ENCODE assay signal across 1 cellular context in genomic region chr6:108211676-108212075, GRCh38.
TF ChIP-seq lines count a peak whose summit lies in the region.

No MANE protein-coding gene starts in this region.

TF ChIP-seq in HCT116, 20 proteins besides CTCF, POLR2A, EP300 and RAD21:
- TF ChIP-seq, protein P1, sequence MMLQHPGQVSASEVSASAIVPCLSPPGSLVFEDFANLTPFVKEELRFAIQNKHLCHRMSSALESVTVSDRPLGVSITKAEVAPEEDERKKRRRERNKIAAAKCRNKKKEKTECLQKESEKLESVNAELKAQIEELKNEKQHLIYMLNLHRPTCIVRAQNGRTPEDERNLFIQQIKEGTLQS (IDR thresholded peaks at IDR 0.05): no peak
- TF ChIP-seq ZNF274 (IDR thresholded peaks at IDR 0.05; ENCODE audit: low read depth, low read length) (no peak), TCF7L2 (IDR thresholded peaks at IDR 0.05; ENCODE audit: borderline replicate concordance, extremely low read depth, insufficient read depth, insufficient read length) (no peak), POLR2AphosphoS5 (IDR thresholded peaks at IDR 0.05; ENCODE audit: low read depth, low read length) (no peak), ELF1 (IDR thresholded peaks at IDR 0.05; ENCODE audit: borderline replicate concordance, low read depth) (no peak), JUND (IDR thresholded peaks at IDR 0.05) (no peak), MAX (IDR thresholded peaks at IDR 0.05) (no peak), ZFX (IDR thresholded peaks at IDR 0.05) (no peak), CBX3 (IDR thresholded peaks at IDR 0.05; ENCODE audit: low read depth) (no peak), EZH2phosphoT487 (IDR thresholded peaks at IDR 0.05; ENCODE audit: borderline replicate concordance) (no peak), FOSL1 (IDR thresholded peaks at IDR 0.05; ENCODE audit: low read depth) (no peak), YY1 (IDR thresholded peaks at IDR 0.05; ENCODE audit: extremely low read depth, insufficient replicate concordance, low read depth, low read length) (no peak), CEBPB (IDR thresholded peaks at IDR 0.05; ENCODE audit: low read depth) (no peak), SRF (IDR thresholded peaks at IDR 0.05; ENCODE audit: low read depth) (no peak), EZH2 (IDR thresholded peaks at IDR 0.05) (no peak), SIN3A (IDR thresholded peaks at IDR 0.05; ENCODE audit: low read depth) (no peak), EGR1 (IDR thresholded peaks at IDR 0.05; ENCODE audit: low read depth) (no peak)
- TF ChIP-seq, protein P2, sequence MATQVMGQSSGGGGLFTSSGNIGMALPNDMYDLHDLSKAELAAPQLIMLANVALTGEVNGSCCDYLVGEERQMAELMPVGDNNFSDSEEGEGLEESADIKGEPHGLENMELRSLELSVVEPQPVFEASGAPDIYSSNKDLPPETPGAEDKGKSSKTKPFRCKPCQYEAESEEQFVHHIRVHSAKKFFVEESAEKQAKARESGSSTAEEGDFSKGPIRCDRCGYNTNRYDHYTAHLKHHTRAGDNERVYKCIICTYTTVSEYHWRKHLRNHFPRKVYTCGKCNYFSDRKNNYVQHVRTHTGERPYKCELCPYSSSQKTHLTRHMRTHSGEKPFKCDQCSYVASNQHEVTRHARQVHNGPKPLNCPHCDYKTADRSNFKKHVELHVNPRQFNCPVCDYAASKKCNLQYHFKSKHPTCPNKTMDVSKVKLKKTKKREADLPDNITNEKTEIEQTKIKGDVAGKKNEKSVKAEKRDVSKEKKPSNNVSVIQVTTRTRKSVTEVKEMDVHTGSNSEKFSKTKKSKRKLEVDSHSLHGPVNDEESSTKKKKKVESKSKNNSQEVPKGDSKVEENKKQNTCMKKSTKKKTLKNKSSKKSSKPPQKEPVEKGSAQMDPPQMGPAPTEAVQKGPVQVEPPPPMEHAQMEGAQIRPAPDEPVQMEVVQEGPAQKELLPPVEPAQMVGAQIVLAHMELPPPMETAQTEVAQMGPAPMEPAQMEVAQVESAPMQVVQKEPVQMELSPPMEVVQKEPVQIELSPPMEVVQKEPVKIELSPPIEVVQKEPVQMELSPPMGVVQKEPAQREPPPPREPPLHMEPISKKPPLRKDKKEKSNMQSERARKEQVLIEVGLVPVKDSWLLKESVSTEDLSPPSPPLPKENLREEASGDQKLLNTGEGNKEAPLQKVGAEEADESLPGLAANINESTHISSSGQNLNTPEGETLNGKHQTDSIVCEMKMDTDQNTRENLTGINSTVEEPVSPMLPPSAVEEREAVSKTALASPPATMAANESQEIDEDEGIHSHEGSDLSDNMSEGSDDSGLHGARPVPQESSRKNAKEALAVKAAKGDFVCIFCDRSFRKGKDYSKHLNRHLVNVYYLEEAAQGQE (IDR thresholded peaks at IDR 0.05; ENCODE audit: low read depth): no peak
TF ChIP-seq in HCT116: peak in this region for 0.
